ENCODE assay signal across 14 cellular contexts in genomic region chr3:175692256-175692655, GRCh38.
A peak's percentile ranks its signal among the peaks of the same experiment; 100 is the strongest.
DNase-seq lines count a peak whose midpoint lies in the region; ATAC-seq and TF ChIP-seq lines count a peak whose summit lies in the region.
"Had no signal": no experiment of that assay in that cellular context is flagged by ENCODE, and none has a peak within 500 bp of the region (broad histone marks: within the 10 kb centered on the region; RNA-seq: fewer than 3 reads in every experiment).

No MANE protein-coding gene starts in this region.

- H3K9me2 ChIP-seq in MM.1S (replicated peaks; ENCODE audit: insufficient read depth, low read length) (no peaks in the 10 kb centered on the region), OCI-LY7 (ENCODE audit: insufficient read depth, low read length) (no peaks in the 10 kb centered on the region)

- H3K27ac ChIP-seq in MM.1S (ENCODE audit: low read length) (no peak overlapping the region), OCI-LY7 (ENCODE audit: low read depth, low read length, poor library complexity, severe bottlenecking) (no peak overlapping the region)

- no peaks in the 10 kb centered on the region for H3K36me3 Mint-ChIP-seq in endothelial cell (ENCODE audit: low read depth, unreplicated experiment)

- no peak overlapping the region for H3K4me3 Mint-ChIP-seq in endothelial cell (ENCODE audit: unreplicated experiment)
- H3K4me3 Mint-ChIP-seq: B cell; CD4-positive, alpha-beta T cell had no signal

- no peaks in the 10 kb centered on the region for H3F3A ChIP-seq in MM.1S (ENCODE audit: insufficient read depth, low read length)

- no peaks in the 10 kb centered on the region for H4K20me1 ChIP-seq in MM.1S (ENCODE audit: insufficient read depth, low read length)
- no peaks in the 10 kb centered on the region for H4K20me1 ChIP-seq in OCI-LY7 (ENCODE audit: insufficient read depth, low read length)

- no peaks in the 10 kb centered on the region for H3K27me3 Mint-ChIP-seq in endothelial cell (ENCODE audit: unreplicated experiment)
- H3K27me3 Mint-ChIP-seq: B cell; CD4-positive, alpha-beta T cell had no signal

- POLR2A ChIA-PET in OCI-LY7 (lab: Charles Lee) = no interaction called here

- no peaks in the 10 kb centered on the region for H3K4me1 Mint-ChIP-seq in endothelial cell (ENCODE audit: unreplicated experiment)
- H3K4me1 Mint-ChIP-seq: B cell had no signal

- peak overlapping the region; percentile 23; the same call in 1 of the 2 replicates for H3K4me3 ChIP-seq in GM12865 (ENCODE audit: low read depth, low read length)
- no peak overlapping the region for H3K4me3 ChIP-seq in MM.1S (ENCODE audit: low read length)
- H3K4me3 ChIP-seq in fibroblast of pulmonary artery (replicated peaks; ENCODE audit: low read depth, low read length) = no peak overlapping the region
- no peak overlapping the region for H3K4me3 ChIP-seq in OCI-LY7 (ENCODE audit: low read depth, low read length, poor library complexity, severe bottlenecking)
- H3K4me3 ChIP-seq: HAP-1 had no signal

- no peaks in the 10 kb centered on the region for H3K4me1 ChIP-seq in MM.1S (ENCODE audit: low read length)
- no peaks in the 10 kb centered on the region for H3K4me1 ChIP-seq in OCI-LY7 (ENCODE audit: insufficient read depth, low read length, poor library complexity, severe bottlenecking)
- H3K4me1 ChIP-seq: HAP-1 had no signal

- H3K27me3 ChIP-seq in MM.1S (replicated peaks; ENCODE audit: insufficient read depth, low read length) = no peaks in the 10 kb centered on the region

- no peak for TF ChIP-seq CTCF in GM12865 (IDR thresholded peaks at IDR 0.05; ENCODE audit: insufficient read depth, low read depth, low read length, missing control alignments)
- TF ChIP-seq CTCF in MM.1S (IDR thresholded peaks at IDR 0.05; ENCODE audit: low read length) = no peak
- no peak for TF ChIP-seq CTCF in fibroblast of pulmonary artery (IDR thresholded peaks at IDR 0.05; ENCODE audit: low read length, missing control alignments)
- no peak for TF ChIP-seq CTCF in endothelial cell (IDR thresholded peaks at IDR 0.05; ENCODE audit: unreplicated experiment)
- TF ChIP-seq CTCF in OCI-LY7 (conservative IDR thresholded peaks at IDR 0.05; ENCODE audit: low read length) = no peak

- H3K79me2 ChIP-seq in MM.1S (ENCODE audit: low read length) (no peaks in the 10 kb centered on the region), OCI-LY7 (ENCODE audit: insufficient read depth, low read depth, low read length) (no peaks in the 10 kb centered on the region)

- H3K27ac Mint-ChIP-seq in endothelial cell (ENCODE audit: unreplicated experiment) = no peak overlapping the region
- H3K27ac Mint-ChIP-seq: B cell; CD4-positive, alpha-beta T cell had no signal

- intact Hi-C loops in OCI-LY7 (cut with micrococcal nuclease; ENCODE audit: unreplicated experiment) = no loop called here

- H3K9me3 Mint-ChIP-seq in endothelial cell (ENCODE audit: unreplicated experiment) = no peaks in the 10 kb centered on the region
- H3K9me3 Mint-ChIP-seq: CD4-positive, alpha-beta T cell had no signal

- DNase-seq in GM12865 (ENCODE audit: low read depth) (no peak), MM.1S (no peak), fibroblast of pulmonary artery (ENCODE audit: low read depth) (peak; percentile 29), renal cortical epithelial cell (ENCODE audit: low read depth) (peak; percentile 53), endothelial cell (ENCODE audit: low spot score) (no peak), OCI-LY7 (ENCODE audit: low spot score) (no peak)
- DNase-seq: ACHN; C1 segment of cervical spinal cord; Calu3; CD4-positive, alpha-beta T cell; DMS 273 treated with DMSO at 0.1 percent for 48 hours had no signal

- BruUV-seq in OCI-LY7 (replicated peaks; lab: Mats Ljungman, UMichigan) = no TSS peak

- H2AFZ ChIP-seq in MM.1S (ENCODE audit: low read length) (no peak overlapping the region), OCI-LY7 (ENCODE audit: low read length) (no peak overlapping the region)

- peak overlapping the region; percentile 3; the same call in 1 of the 2 replicates for H3K4me2 ChIP-seq in MM.1S (ENCODE audit: low read depth, low read length)
- no peak overlapping the region for H3K4me2 ChIP-seq in OCI-LY7 (ENCODE audit: low read length)

- H3K36me3 ChIP-seq in MM.1S (replicated peaks; ENCODE audit: insufficient read depth, low read length) (no peaks in the 10 kb centered on the region), OCI-LY7 (ENCODE audit: insufficient read depth, low read length) (no peaks in the 10 kb centered on the region)
- H3K36me3 ChIP-seq: HAP-1 had no signal

- ATAC-seq in GM19452 (IDR thresholded peaks at IDR 0.05; ENCODE audit: unreplicated experiment) = no peak

- CTCF ChIA-PET in OCI-LY7 (lab: Charles Lee; ENCODE audit: unreplicated experiment) = no interaction called here

- H3K9ac ChIP-seq in MM.1S (ENCODE audit: low read length) = no peak overlapping the region

- H3K9me3 ChIP-seq in MM.1S (replicated peaks; ENCODE audit: insufficient read depth, low read length) (no peaks in the 10 kb centered on the region), OCI-LY7 (ENCODE audit: low read length) (no peaks in the 10 kb centered on the region)
- H3K9me3 ChIP-seq: HAP-1 had no signal

Comparison
In these comparisons a context has a peak if more than half of its experiments do, and no peak if none do; other contexts are left out.
1. DNase-seq: peak in fibroblast of pulmonary artery (single experiment) and renal cortical epithelial cell (single experiment); none in GM12865 (single experiment), MM.1S (single experiment), endothelial cell (single experiment) and OCI-LY7 (single experiment).